Comparison of ENCODE assay signal across 1 cellular context in the genomic region with DNA sequence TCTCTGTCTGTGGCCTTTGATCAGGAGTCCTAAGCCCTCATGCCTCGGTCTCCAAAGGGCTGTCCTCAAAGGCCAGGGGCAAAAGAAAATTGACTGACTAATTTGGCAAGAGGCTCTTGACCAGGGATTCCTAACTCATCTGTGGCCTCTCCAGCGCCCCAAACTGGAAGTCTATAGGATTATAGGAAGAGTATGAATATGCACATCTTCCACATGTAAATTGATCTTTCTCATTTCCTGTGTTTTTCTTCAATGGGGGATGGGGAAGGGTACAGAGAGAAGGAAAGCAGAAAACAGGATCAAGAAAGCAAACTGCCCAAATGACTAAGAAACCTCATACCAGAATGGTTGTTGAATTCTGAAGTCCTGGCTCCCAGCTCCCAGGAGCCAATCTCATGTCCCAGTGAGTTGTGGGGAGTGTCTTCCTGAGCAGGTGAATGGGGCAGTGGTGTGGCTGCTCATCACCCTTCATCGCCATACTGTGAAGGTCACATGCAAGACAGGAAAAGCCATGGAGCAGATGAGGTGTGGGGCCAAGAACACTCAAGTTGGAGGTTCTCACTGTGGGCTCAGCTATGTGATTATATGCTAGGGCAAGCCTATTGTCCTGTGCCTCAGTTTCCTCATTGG.
TF ChIP-seq lines count a peak whose summit lies in the region.

No MANE protein-coding gene starts in this region.

TF ChIP-seq in H1, 55 proteins besides CTCF, POLR2A, EP300 and RAD21:
- no peak for TF ChIP-seq BCL11A (IDR thresholded peaks at IDR 0.05; ENCODE audit: low read depth in 2 of 2, low read length in 2 of 2)
- TF ChIP-seq CTBP2 (IDR thresholded peaks at IDR 0.05; ENCODE audit: borderline replicate concordance, insufficient read depth, insufficient read length, low read length): no peak
- TF ChIP-seq, protein P1, sequence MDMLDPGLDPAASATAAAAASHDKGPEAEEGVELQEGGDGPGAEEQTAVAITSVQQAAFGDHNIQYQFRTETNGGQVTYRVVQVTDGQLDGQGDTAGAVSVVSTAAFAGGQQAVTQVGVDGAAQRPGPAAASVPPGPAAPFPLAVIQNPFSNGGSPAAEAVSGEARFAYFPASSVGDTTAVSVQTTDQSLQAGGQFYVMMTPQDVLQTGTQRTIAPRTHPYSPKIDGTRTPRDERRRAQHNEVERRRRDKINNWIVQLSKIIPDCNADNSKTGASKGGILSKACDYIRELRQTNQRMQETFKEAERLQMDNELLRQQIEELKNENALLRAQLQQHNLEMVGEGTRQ (IDR thresholded peaks at IDR 0.05; ENCODE audit: low read length): no peak
- TF ChIP-seq SIRT6 (IDR thresholded peaks at IDR 0.05; ENCODE audit: low read length): no peak
- no peak for TF ChIP-seq CHD2 (IDR thresholded peaks at IDR 0.05; ENCODE audit: low read length)
- no peak for TF ChIP-seq SIX5 (IDR thresholded peaks at IDR 0.05; ENCODE audit: low read depth, low read length)
- TF ChIP-seq RBBP5 (IDR thresholded peaks at IDR 0.05; ENCODE audit: borderline replicate concordance, low read depth, low read length): no peak
- TF ChIP-seq SRF (IDR thresholded peaks at IDR 0.05; ENCODE audit: low read depth, low read length): no peak
- TF ChIP-seq GTF2F1 (IDR thresholded peaks at IDR 0.05; ENCODE audit: borderline replicate concordance, low read depth, low read length): no peak
- no peak for TF ChIP-seq KDM1A (IDR thresholded peaks at IDR 0.05; ENCODE audit: borderline replicate concordance, low read length)
- no peak for TF ChIP-seq FOSL1 (IDR thresholded peaks at IDR 0.05; ENCODE audit: insufficient read depth, low read depth, low read length)
- TF ChIP-seq NRF1 (IDR thresholded peaks at IDR 0.05; ENCODE audit: low read depth, low read length): no peak
